In the genomic region with DNA sequence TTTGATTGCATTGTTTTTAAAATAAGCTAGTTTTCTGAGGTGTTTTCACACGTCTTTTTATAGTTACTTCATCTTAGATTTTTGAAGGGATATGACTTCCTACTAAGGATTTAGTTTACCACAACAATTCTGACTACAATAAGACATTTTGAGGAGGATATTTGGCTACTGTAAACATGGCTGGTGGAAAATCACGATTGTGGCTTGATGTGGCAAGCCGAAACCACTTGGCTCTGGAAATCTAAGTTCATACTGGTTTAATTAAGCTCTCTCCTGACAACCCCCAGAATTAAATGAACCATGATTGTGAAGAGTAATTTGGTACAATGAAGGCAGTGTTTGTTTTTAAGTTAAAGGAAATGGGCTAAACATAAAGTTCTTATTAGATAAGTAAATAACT, we compare ENCODE assay signal across 20 cellular contexts. TPM values are rescaled to one million over a fixed set of nuclear protein-coding genes. Genes with fewer than 3 reads are reported as not detected.
A peak's percentile ranks its signal among the peaks of the same experiment; 100 is the strongest.
DNase-seq lines count a peak whose midpoint lies in the region; ATAC-seq, FAIRE-seq and TF ChIP-seq lines count a peak whose summit lies in the region.
"Had no signal": no experiment of that assay in that cellular context is flagged by ENCODE, and none has a peak within 500 bp of the region (broad histone marks: within the 10 kb centered on the region; RNA-seq: fewer than 3 reads in every experiment).

No MANE protein-coding gene starts in this region.

- H3K79me2 ChIP-seq in astrocyte (ENCODE audit: insufficient read depth, low read length) = peaks cover 3% of the 10 kb centered on the region

- no peak for FAIRE-seq in astrocyte (lab: Jason Lieb, UNC)

- ATAC-seq in left colon = no peak
- ATAC-seq: CD8-positive, alpha-beta T cell had no signal

- no peak overlapping the region for H3K27ac ChIP-seq in astrocyte (ENCODE audit: low read depth, low read length)
- H3K27ac ChIP-seq: BLaER1, SK-N-MC had no signal

- intact Hi-C loops in left colon (cut with DNase I, micrococcal nuclease) = no loop called here

- peaks cover 39% of the 10 kb centered on the region for H3K36me3 ChIP-seq in astrocyte (ENCODE audit: insufficient read depth, low read length)
- peaks cover 37% of the 10 kb centered on the region for H3K36me3 ChIP-seq in BE2C

- no peak overlapping the region for H3K4me2 ChIP-seq in astrocyte (ENCODE audit: low read length)
- H3K4me2 ChIP-seq: BLaER1 had no signal

- no peak overlapping the region for H3K9ac ChIP-seq in astrocyte (ENCODE audit: low read length)
- H3K9ac ChIP-seq: BLaER1 had no signal

- peaks cover 2% of the 10 kb centered on the region for H3K36me3 Mint-ChIP-seq in astrocyte (ENCODE audit: low read depth, unreplicated experiment)
- H3K36me3 Mint-ChIP-seq: CD8-positive, alpha-beta T cell; IgD-negative memory B cell had no signal

- H4K20me1 ChIP-seq in astrocyte (ENCODE audit: insufficient read depth, low read length) = peaks cover 44% of the 10 kb centered on the region
- H4K20me1 ChIP-seq: BLaER1 had no signal

- TF ChIP-seq CTCF in AG10803 (conservative IDR thresholded peaks at IDR 0.05; ENCODE audit: low read length) (no peak), astrocyte (IDR thresholded peaks at IDR 0.05; ENCODE audit: insufficient read depth, low read depth, low read length) (no peak), BE2C (IDR thresholded peaks at IDR 0.05; ENCODE audit: low read depth, low read length) (no peak)

- DNase-seq in AG10803 (ENCODE audit: low read depth) (peak; percentile 75), H4 (ENCODE audit: low spot score) (peak; percentile 29), astrocyte (ENCODE audit: low read depth) (no peak), iris pigment epithelial cell (ENCODE audit: low read depth) (peak; percentile 64), left colon (no peak), NCI-H526 (lab: John Stamatoyannopoulos, UW) (no peak), DMS79 treated with DMSO at 0.1 percent for 48 hours (lab: John Stamatoyannopoulos, UW) (no peak), BE2C (no peak)
- DNase-seq: CD8-positive, alpha-beta T cell; DND-41; GF-D8; GOT3; NCI-H1105 treated with DMSO at 0.1 percent for 48 hours; NCI-H187 treated with DMSO at 0.1 percent for 48 hours; NCI-H2171 treated with DMSO at 0.1 percent for 48 hours; NCI-H446 treated with DMSO at 0.1 percent for 48 hours; NCI-H748 treated with DMSO at 0.1 percent for 48 hours had no signal

- H3K9me3 ChIP-seq in astrocyte (ENCODE audit: insufficient read depth, low read depth, low read length) (no peaks in the 10 kb centered on the region), BE2C (no peaks in the 10 kb centered on the region)
- H3K9me3 ChIP-seq: BLaER1 had no signal

- no peaks in the 10 kb centered on the region for H3K9me3 Mint-ChIP-seq in astrocyte (ENCODE audit: unreplicated experiment)
- H3K9me3 Mint-ChIP-seq: CD8-positive, alpha-beta T cell; IgD-negative memory B cell had no signal

- H3K4me3 ChIP-seq in AG10803 (ENCODE audit: low read length) (no peak overlapping the region), astrocyte (ENCODE audit: insufficient read depth, low read depth, low read length) (no peak overlapping the region), BE2C (ENCODE audit: low read depth, low read length) (no peak overlapping the region)
- H3K4me3 ChIP-seq: BLaER1, SK-N-MC had no signal

- H3K27ac Mint-ChIP-seq in astrocyte (ENCODE audit: unreplicated experiment) = peak overlapping the region; percentile 56
- H3K27ac Mint-ChIP-seq: CD8-positive, alpha-beta T cell; IgD-negative memory B cell had no signal

- H3K27me3 ChIP-seq in astrocyte (ENCODE audit: insufficient read depth, low read length) = no peaks in the 10 kb centered on the region
- H3K27me3 ChIP-seq in BE2C = no peaks in the 10 kb centered on the region
- H3K27me3 ChIP-seq: BLaER1 had no signal

- no peak overlapping the region for H3K4me3 Mint-ChIP-seq in astrocyte (ENCODE audit: unreplicated experiment)
- H3K4me3 Mint-ChIP-seq: CD8-positive, alpha-beta T cell; IgD-negative memory B cell had no signal

- H3K27me3 Mint-ChIP-seq in astrocyte (ENCODE audit: low read depth, unreplicated experiment) = no peaks in the 10 kb centered on the region
- H3K27me3 Mint-ChIP-seq: IgD-negative memory B cell had no signal

- H2AFZ ChIP-seq in astrocyte (ENCODE audit: low read depth, low read length) = no peak overlapping the region

- H3K4me1 Mint-ChIP-seq in astrocyte (ENCODE audit: low read depth, unreplicated experiment) = peaks cover 6% of the 10 kb centered on the region
- H3K4me1 Mint-ChIP-seq: IgD-negative memory B cell had no signal

- peaks cover 7% of the 10 kb centered on the region for H3K4me1 ChIP-seq in astrocyte (ENCODE audit: insufficient read depth, low read length)
- no peaks in the 10 kb centered on the region for H3K4me1 ChIP-seq in BE2C
- H3K4me1 ChIP-seq: BLaER1 had no signal

RNA-seq across cellular contexts. Expression of a gene that starts 30.8 kb away (rescaled TPM):
- 4.6 and 11.9 TPM in 2 replicates for total RNA-seq in H4 (2014; rRNA removed; shearing (Covaris generic))
- 4.4 and 4.8 TPM in 2 replicates for total RNA-seq in astrocyte
- 1 to 10 TPM; 1.7 to 2.8 TPM for total RNA-seq in left colon
- polyA plus RNA-seq in BE2C (2012; ENCODE audit: insufficient read depth, insufficient read length, low read depth) = 59.5 TPM
- total RNA-seq: CD8-positive, alpha-beta T cell had no signal
- polyA plus RNA-seq: IgD-negative memory B cell had no signal

Comparison
In these comparisons a context has a peak if more than half of its experiments do, and no peak if none do; other contexts are left out.
1. DNase-seq: peak in AG10803 (single experiment), H4 (single experiment) and iris pigment epithelial cell (single experiment); none in astrocyte (single experiment), left colon (0 of 2), NCI-H526 (0 of 2), DMS79 treated with DMSO at 0.1 percent for 48 hours (single experiment) and BE2C (single experiment).